ENCODE assay signal across 30 cellular contexts in genomic region chr21:37118187-37118826, GRCh38. TPM values are rescaled to one million over a fixed set of nuclear protein-coding genes. Genes with fewer than 3 reads are reported as not detected.
DNase-seq lines count a peak whose midpoint lies in the region; ATAC-seq, FAIRE-seq and TF ChIP-seq lines count a peak whose summit lies in the region.
"Had no signal": no experiment of that assay in that cellular context is flagged by ENCODE, and none has a peak within 500 bp of the region (broad histone marks: within the 10 kb centered on the region; RNA-seq: fewer than 3 reads in every experiment).

No MANE protein-coding gene starts in this region.

- no peak overlapping the region for H2AFZ ChIP-seq in HepG2 (ENCODE audit: low read length)
- no peak overlapping the region for H2AFZ ChIP-seq in Karpas-422 (ENCODE audit: low read length)

- ATAC-seq in T-helper 17 cell (no peak), HepG2 (no peak)
- no peak for ATAC-seq in stimulated activated naive CD8-positive, alpha-beta T cell treated with anti-CD3 and anti-CD28 coated beads, Interleukin-15, Interleukin-2, amounts not matched to agents 100 U/mL and 50 U/mL, for 24 hours
- ATAC-seq: left lobe of liver; stimulated activated naive CD8-positive, alpha-beta T cell treated with anti-CD3 and anti-CD28 coated beads, Interleukin-15, amount 100 ng/mL, for 72 hours; WTC11 had no signal

- 93% methylated on average over 1 of the region's 1 CpG for WGBS in HepG2 (ENCODE audit: low lambda C conversion rate)

- FAIRE-seq in HepG2 (lab: Jason Lieb, UNC) = no peak
- FAIRE-seq: urothelium cell line had no signal

- no peaks in the 10 kb centered on the region for H3K9me3 Mint-ChIP-seq in MCF 10A (ENCODE audit: unreplicated experiment)
- H3K9me3 Mint-ChIP-seq: activated CD4-positive, alpha-beta T cell treated with anti-CD3 and anti-CD28 coated beads, Interleukin-2, amount 10 ng/mL, durations not matched to agents 7 days and 5 days; immature natural killer cell had no signal

- peaks cover 3% of the 10 kb centered on the region; the same call in 1 of the 2 replicates for H4K20me1 ChIP-seq in HepG2 (ENCODE audit: insufficient read depth, low read length)
- H4K20me1 ChIP-seq in Karpas-422 (ENCODE audit: insufficient read depth, low read depth, low read length) = no peaks in the 10 kb centered on the region

- no peaks in the 10 kb centered on the region for H3K9me2 ChIP-seq in Karpas-422 (replicated peaks; ENCODE audit: insufficient read depth, low read length)

- TF ChIP-seq EP300 in HepG2 (IDR thresholded peaks at IDR 0.05; ENCODE audit: low read depth in 2 of 2, low read length in 2 of 2) (no peak), HepG2 (CRISPR knock-in tag; IDR thresholded peaks at IDR 0.05; ENCODE audit: borderline replicate concordance) (no peak)

- intact Hi-C loops in MCF 10A (cut with micrococcal nuclease) (no loop called here), breast epithelium (cut with DNase I; ENCODE audit: low total_unique reads) (no loop called here), HepG2 (cut with micrococcal nuclease; ENCODE audit: unreplicated experiment) (loop anchor here (5.0 kb wide), 1 partner anchor 36 kb away; no protein-coding TSS in a partner anchor)

- H3K4me3 ChIP-seq in breast epithelium (no peak overlapping the region), HepG2 (replicated peaks in 1 of 3; ENCODE audit: insufficient read depth in 1 of 3, low read depth in 2 of 3, low read length in 3 of 3) (no peak overlapping the region), Karpas-422 (ENCODE audit: low read length) (no peak overlapping the region)
- H3K4me3 ChIP-seq: cardiac muscle cell, colonic mucosa, right lobe of liver, thoracic aorta had no signal

- POLR2A ChIA-PET in MCF 10A (lab: Yijun Ruan, JAX) (no interaction called here), HepG2 (lab: Yijun Ruan, JAX) (no interaction called here)

- H3K4me2 ChIP-seq in HepG2 (ENCODE audit: low read depth, low read length) (no peak overlapping the region), Karpas-422 (ENCODE audit: low read depth, low read length, poor library complexity, severe bottlenecking) (no peak overlapping the region)

- H3K4me1 Mint-ChIP-seq in MCF 10A (ENCODE audit: insufficient read depth, unreplicated experiment) (peaks cover 22% of the 10 kb centered on the region), T-helper 17 cell (peaks cover 16% of the 10 kb centered on the region)
- H3K4me1 Mint-ChIP-seq: immature natural killer cell had no signal

- CTCF ChIA-PET in MCF 10A (lab: Yijun Ruan, JAX) (interaction anchor here (0.7 kb wide), 1 partner anchor 108 kb away, joined by 3 read pairs; no protein-coding TSS in a partner anchor), HepG2 (lab: Yijun Ruan, JAX; ENCODE audit: low intra/inter-chr PET ratio, low total read pairs) (no interaction called here)

- peaks cover 24% of the 10 kb centered on the region for H3K36me3 Mint-ChIP-seq in MCF 10A (ENCODE audit: insufficient read depth, unreplicated experiment)
- H3K36me3 Mint-ChIP-seq in T-helper 17 cell (ENCODE audit: low read depth) = peaks cover 8% of the 10 kb centered on the region
- H3K36me3 Mint-ChIP-seq: WTC11 had no signal

- no peak overlapping the region for H3K27ac ChIP-seq in breast epithelium
- H3K27ac ChIP-seq in HepG2 (ENCODE audit: extremely low read length, insufficient read depth, low read length) = no peak overlapping the region
- no peak overlapping the region for H3K27ac ChIP-seq in Karpas-422 (ENCODE audit: low read length)
- H3K27ac ChIP-seq: cardiac muscle cell, colonic mucosa, epithelial cell of prostate, right lobe of liver, thoracic aorta had no signal

- TF ChIP-seq CTCF in MCF 10A (IDR thresholded peaks at IDR 0.05; ENCODE audit: unreplicated experiment) (no peak), breast epithelium (IDR thresholded peaks at IDR 0.05) (no peak), HepG2 (CRISPR knock-in tag; IDR thresholded peaks at IDR 0.05) (no peak)

- TF ChIP-seq RAD21 in HepG2 (CRISPR knock-in tag; IDR thresholded peaks at IDR 0.05) = no peak

- H3K27me3 ChIP-seq in breast epithelium = no peaks in the 10 kb centered on the region
- H3K27me3 ChIP-seq in HepG2 (ENCODE audit: control insufficient read depth in 1 of 2, insufficient read depth in 2 of 2, low read length in 2 of 2) = no peaks in the 10 kb centered on the region
- no peaks in the 10 kb centered on the region for H3K27me3 ChIP-seq in Karpas-422 (ENCODE audit: low read length)
- H3K27me3 ChIP-seq: cardiac muscle cell, colonic mucosa, right lobe of liver had no signal

- no peak overlapping the region for H3K9ac ChIP-seq in HepG2 (ENCODE audit: insufficient read depth, low read depth, low read length)
- no peak overlapping the region for H3K9ac ChIP-seq in Karpas-422 (ENCODE audit: low read length)

- H3K4me3 Mint-ChIP-seq in MCF 10A (ENCODE audit: unreplicated experiment) (no peak overlapping the region), T-helper 17 cell (no peak overlapping the region)
- H3K4me3 Mint-ChIP-seq: activated CD4-positive, alpha-beta T cell treated with anti-CD3 and anti-CD28 coated beads, Interleukin-2, amount 10 ng/mL, durations not matched to agents 7 days and 5 days; activated naive CD8-positive, alpha-beta T cell treated with anti-CD3 and anti-CD28 coated beads, Interleukin-2, amount 10 ng/mL, durations not matched to agents 7 days and 5 days; immature natural killer cell; WTC11 had no signal

- H3K79me2 ChIP-seq in HepG2 (ENCODE audit: insufficient read depth, low read length) (peaks cover 26% of the 10 kb centered on the region), Karpas-422 (ENCODE audit: low read length) (peaks cover 41% of the 10 kb centered on the region)

- BruUV-seq in MCF 10A (replicated peaks; lab: Mats Ljungman, UMichigan) (no TSS peak), HepG2 (replicated peaks; lab: Mats Ljungman, UMichigan) (no TSS peak)

- H3K36me3 ChIP-seq in breast epithelium (no peaks in the 10 kb centered on the region), HepG2 (replicated peaks in 1 of 2; ENCODE audit: control insufficient read depth in 1 of 2, insufficient read depth in 2 of 2, low read length in 2 of 2) (peaks cover 3 to 23% of the 10 kb centered on the region in 2 experiments; a peak in 3 of 5 replicates), Karpas-422 (ENCODE audit: insufficient read depth, low read length) (peaks cover 18% of the 10 kb centered on the region; the same call in 1 of the 2 replicates)
- H3K36me3 ChIP-seq: cardiac muscle cell, colonic mucosa, right lobe of liver, thoracic aorta had no signal

- H3K27ac Mint-ChIP-seq in MCF 10A (ENCODE audit: low read depth, unreplicated experiment) (peak overlapping the region; percentile 57), T-helper 17 cell (peak overlapping the region; percentile 1)
- H3K27ac Mint-ChIP-seq: activated CD4-positive, alpha-beta T cell treated with anti-CD3 and anti-CD28 coated beads, Interleukin-2, amount 10 ng/mL, durations not matched to agents 7 days and 5 days; activated naive CD8-positive, alpha-beta T cell treated with anti-CD3 and anti-CD28 coated beads, Interleukin-2, amount 10 ng/mL, durations not matched to agents 7 days and 5 days; WTC11 had no signal

- DNase-seq in MCF 10A (ENCODE audit: unreplicated experiment) = peak; percentile 13
- no peak for DNase-seq in breast epithelium (ENCODE audit: low spot score in 2 of 2)
- no peak for DNase-seq in T-helper 17 cell
- no peak for DNase-seq in HepG2 (ENCODE audit: low spot score)
- no peak for DNase-seq in stimulated activated naive CD8-positive, alpha-beta T cell treated with anti-CD3 and anti-CD28 coated beads, Interleukin-15, Interleukin-2, amounts not matched to agents 100 U/mL and 50 U/mL, for 24 hours
- DNase-seq in SW480 (ENCODE audit: low spot score) = no peak
- no peak for DNase-seq in Karpas-422
- DNase-seq: activated CD4-positive, alpha-beta T cell treated with anti-CD3 and anti-CD28 coated beads, Interleukin-2, amount 10 ng/mL, durations not matched to agents 7 days and 5 days; activated CD8-positive, alpha-beta memory T cell treated with anti-CD3 and anti-CD28 coated beads, Interleukin-2, amount 50 U/mL, for 4 hours; activated naive CD8-positive, alpha-beta T cell treated with anti-CD3 and anti-CD28 coated beads, Interleukin-2, amount 10 ng/mL, durations not matched to agents 7 days and 5 days; aorta; colonic mucosa; DMS53; effector CD8-positive, alpha-beta T cell; HCEC 1CT; immature natural killer cell; mesendoderm; NCI-H146; NCI-H82; right lobe of liver; RPMI8226; stimulated activated CD8-positive, alpha-beta memory T cell treated with anti-CD3 and anti-CD28 coated beads, Interleukin-4, amount 100 ng/mL, for 48 hours; stimulated activated naive CD8-positive, alpha-beta T cell treated with anti-CD3 and anti-CD28 coated beads, Interleukin-15, amount 100 ng/mL, for 72 hours; T-helper 1 cell had no signal

- no peak for TF ChIP-seq POLR2A in breast epithelium (IDR thresholded peaks at IDR 0.05)
- no peak for TF ChIP-seq POLR2A in HepG2 (IDR thresholded peaks at IDR 0.05; ENCODE audit: insufficient read depth in 1 of 2, low read depth in 2 of 2, low read length in 2 of 2)

- H3K27me3 Mint-ChIP-seq in MCF 10A (ENCODE audit: insufficient read depth, unreplicated experiment) (no peaks in the 10 kb centered on the region), T-helper 17 cell (no peaks in the 10 kb centered on the region)
- H3K27me3 Mint-ChIP-seq: activated CD4-positive, alpha-beta T cell treated with anti-CD3 and anti-CD28 coated beads, Interleukin-2, amount 10 ng/mL, durations not matched to agents 7 days and 5 days; activated naive CD8-positive, alpha-beta T cell treated with anti-CD3 and anti-CD28 coated beads, Interleukin-2, amount 10 ng/mL, durations not matched to agents 7 days and 5 days; stimulated activated naive CD8-positive, alpha-beta T cell treated with anti-CD3 and anti-CD28 coated beads, Interleukin-15, amount 100 ng/mL, for 72 hours had no signal

- no peaks in the 10 kb centered on the region for H3K9me3 ChIP-seq in breast epithelium
- H3K9me3 ChIP-seq in T-helper 17 cell (ENCODE audit: control insufficient read depth, low read length, poor library complexity, severe bottlenecking) = no peaks in the 10 kb centered on the region
- no peaks in the 10 kb centered on the region for H3K9me3 ChIP-seq in HepG2 (ENCODE audit: low read length)
- no peaks in the 10 kb centered on the region for H3K9me3 ChIP-seq in Karpas-422 (ENCODE audit: low read length)
- H3K9me3 ChIP-seq: colonic mucosa, right lobe of liver, thoracic aorta had no signal

- H3K4me1 ChIP-seq in breast epithelium (no peaks in the 10 kb centered on the region), HepG2 (ENCODE audit: insufficient read depth, low read length) (peaks cover 50% of the 10 kb centered on the region), Karpas-422 (ENCODE audit: low read length) (no peaks in the 10 kb centered on the region)
- H3K4me1 ChIP-seq: colonic mucosa, right lobe of liver had no signal

- in situ Hi-C loops in HepG2 (cut with HindIII; ENCODE audit: extremely low pct_ligation_motif_present, low pct_unique_long_range_greater_than_20kb) = no loop called here

RNA-seq across cellular contexts. Expression of gene TTC3, which starts 45.3 kb away (rescaled TPM):
- total RNA-seq in MCF 10A (2022) = 74.4 and 84.4 TPM in 2 replicates
- 100 to 1,000 TPM; 179 to 269 (median 249) TPM for total RNA-seq in breast epithelium
- total RNA-seq in T-helper 17 cell = 100 to 1,000 TPM; 104 to 105 TPM
- total RNA-seq in HepG2 (2016; rRNA removed; fragmentation: Illumina TruSeq; extraction: Trizol) = 108 and 162 TPM in 2 replicates
- 111 and 126 TPM in 2 replicates for total RNA-seq in HepG2 (2016; cell fraction: cytosol; rRNA removed; fragmentation: Illumina TruSeq; extraction: Trizol; ENCODE audit: low read depth)
- 108 and 166 TPM in 2 replicates for total RNA-seq in HepG2 (2016; cell fraction: insoluble cytoplasmic fraction; rRNA removed; fragmentation: Illumina TruSeq; extraction: Trizol)
- 165 and 198 TPM in 2 replicates for total RNA-seq in HepG2 (2016; cell fraction: membrane; rRNA removed; fragmentation: Illumina TruSeq; extraction: Trizol)
- 153 and 156 TPM in 2 replicates for total RNA-seq in HepG2 (2016; cell fraction: nucleus; rRNA removed; fragmentation: Illumina TruSeq; extraction: Trizol)
- 45.8 and 55.7 TPM in 2 replicates for polyA plus RNA-seq in HepG2 (2011; rRNA removed)
- polyA plus RNA-seq in HepG2 (2011; cell fraction: cytosol; rRNA removed) = 38.5 and 41.4 TPM in 2 replicates
- polyA plus RNA-seq in HepG2 (2011; cell fraction: nucleus; rRNA removed) = 75.7 and 103 TPM in 2 replicates
- 62.1 and 88.8 TPM in 2 replicates for polyA plus RNA-seq in HepG2 (2012)
- polyA plus RNA-seq in HepG2 (2016; cell fraction: cytosol; fragmentation: Illumina TruSeq; extraction: Trizol; ENCODE audit: low read depth) = 6.9 and 8.0 TPM in 2 replicates
- polyA plus RNA-seq in HepG2 (2016; cell fraction: insoluble cytoplasmic fraction; fragmentation: Illumina TruSeq; extraction: Trizol; ENCODE audit: low read depth) = 102 and 108 TPM in 2 replicates
- polyA plus RNA-seq in HepG2 (2016; cell fraction: membrane; fragmentation: Illumina TruSeq; extraction: Trizol; ENCODE audit: low read depth) = 34.7 and 44.9 TPM in 2 replicates
- 109 and 111 TPM in 2 replicates for polyA plus RNA-seq in HepG2 (2016; cell fraction: nucleus; fragmentation: Illumina TruSeq; extraction: Trizol; ENCODE audit: insufficient read depth, low read depth)
- 51.0 and 75.9 TPM in 2 replicates for polyA minus RNA-seq in HepG2 (2011; rRNA and poly(A)+ RNA removed; ENCODE audit: low replicate concordance)
- 139 and 147 TPM in 2 replicates for polyA minus RNA-seq in HepG2 (2011; cell fraction: cytosol; rRNA and poly(A)+ RNA removed)
- polyA minus RNA-seq in HepG2 (2011; cell fraction: nucleus; rRNA and poly(A)+ RNA removed) = 285 and 338 TPM in 2 replicates
- total RNA-seq in Karpas-422 (2014; rRNA removed; shearing (Covaris generic); ENCODE audit: low replicate concordance) = 204 and 298 TPM in 2 replicates

RNA-seq across cellular contexts. Expression of gene PIGP, which starts 45.4 kb away (rescaled TPM):
- total RNA-seq in MCF 10A (2022) (25.1 and 29.8 TPM in 2 replicates), breast epithelium (10 to 100 TPM; 14.7 to 29.6 (median 25.5) TPM), T-helper 17 cell (10 to 100 TPM; 10.8 to 11.1 TPM), HepG2 (2016; rRNA removed; fragmentation: Illumina TruSeq; extraction: Trizol) (13.7 and 14.8 TPM in 2 replicates)
- 17.8 and 18.9 TPM in 2 replicates for total RNA-seq in HepG2 (2016; cell fraction: cytosol; rRNA removed; fragmentation: Illumina TruSeq; extraction: Trizol; ENCODE audit: low read depth)
- total RNA-seq in HepG2 (2016; cell fraction: insoluble cytoplasmic fraction; rRNA removed; fragmentation: Illumina TruSeq; extraction: Trizol) = 14.0 and 14.9 TPM in 2 replicates
- total RNA-seq in HepG2 (2016; cell fraction: membrane; rRNA removed; fragmentation: Illumina TruSeq; extraction: Trizol) = 20.5 and 22.0 TPM in 2 replicates
- 10.7 and 17.6 TPM in 2 replicates for total RNA-seq in HepG2 (2016; cell fraction: nucleus; rRNA removed; fragmentation: Illumina TruSeq; extraction: Trizol)
- 27.3 and 33.4 TPM in 2 replicates for polyA plus RNA-seq in HepG2 (2011; rRNA removed)
- 11.5 and 19.9 TPM in 2 replicates for polyA plus RNA-seq in HepG2 (2011; cell fraction: cytosol; rRNA removed)
- polyA plus RNA-seq in HepG2 (2011; cell fraction: nucleus; rRNA removed) = 14.6 and 17.8 TPM in 2 replicates
- polyA plus RNA-seq in HepG2 (2012) = 10.2 and 23.5 TPM in 2 replicates
- polyA plus RNA-seq in HepG2 (2016; cell fraction: cytosol; fragmentation: Illumina TruSeq; extraction: Trizol; ENCODE audit: low read depth) = 30.3 and 35.6 TPM in 2 replicates
- 25.5 and 30.4 TPM in 2 replicates for polyA plus RNA-seq in HepG2 (2016; cell fraction: insoluble cytoplasmic fraction; fragmentation: Illumina TruSeq; extraction: Trizol; ENCODE audit: low read depth)
- polyA plus RNA-seq in HepG2 (2016; cell fraction: membrane; fragmentation: Illumina TruSeq; extraction: Trizol; ENCODE audit: low read depth) = 33.9 and 38.2 TPM in 2 replicates
- polyA plus RNA-seq in HepG2 (2016; cell fraction: nucleus; fragmentation: Illumina TruSeq; extraction: Trizol; ENCODE audit: insufficient read depth, low read depth) = 37.8 and 39.4 TPM in 2 replicates
- 7.7 and 7.8 TPM in 2 replicates for polyA minus RNA-seq in HepG2 (2011; rRNA and poly(A)+ RNA removed; ENCODE audit: low replicate concordance)
- 5.8 and 7.8 TPM in 2 replicates for polyA minus RNA-seq in HepG2 (2011; cell fraction: cytosol; rRNA and poly(A)+ RNA removed)
- 11.4 and 13.6 TPM in 2 replicates for polyA minus RNA-seq in HepG2 (2011; cell fraction: nucleus; rRNA and poly(A)+ RNA removed)
- total RNA-seq in Karpas-422 (2014; rRNA removed; shearing (Covaris generic); ENCODE audit: low replicate concordance) = 17.1 and 63.1 TPM in 2 replicates
